In genomic region chr18:32724071-32724696, GRCh38 we compare ENCODE assay signal across 2 cellular contexts.
TF ChIP-seq lines count a peak whose summit lies in the region.

No MANE protein-coding gene starts in this region.

TF ChIP-seq in HepG2, 621 proteins besides CTCF, POLR2A, EP300 and RAD21 (continued from another document):
- TF ChIP-seq, protein P1, sequence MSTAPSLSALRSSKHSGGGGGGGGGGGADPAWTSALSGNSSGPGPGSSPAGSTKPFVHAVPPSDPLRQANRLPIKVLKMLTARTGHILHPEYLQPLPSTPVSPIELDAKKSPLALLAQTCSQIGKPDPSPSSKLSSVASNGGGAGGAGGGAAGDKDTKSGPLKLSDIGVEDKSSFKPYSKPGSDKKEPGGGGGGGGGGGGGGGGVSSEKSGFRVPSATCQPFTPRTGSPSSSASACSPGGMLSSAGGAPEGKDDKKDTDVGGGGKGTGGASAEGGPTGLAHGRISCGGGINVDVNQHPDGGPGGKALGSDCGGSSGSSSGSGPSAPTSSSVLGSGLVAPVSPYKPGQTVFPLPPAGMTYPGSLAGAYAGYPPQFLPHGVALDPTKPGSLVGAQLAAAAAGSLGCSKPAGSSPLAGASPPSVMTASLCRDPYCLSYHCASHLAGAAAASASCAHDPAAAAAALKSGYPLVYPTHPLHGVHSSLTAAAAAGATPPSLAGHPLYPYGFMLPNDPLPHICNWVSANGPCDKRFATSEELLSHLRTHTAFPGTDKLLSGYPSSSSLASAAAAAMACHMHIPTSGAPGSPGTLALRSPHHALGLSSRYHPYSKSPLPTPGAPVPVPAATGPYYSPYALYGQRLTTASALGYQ (CRISPR knock-in tag; IDR thresholded peaks at IDR 0.05): no peak
- TF ChIP-seq PRPF4 (IDR thresholded peaks at IDR 0.05; ENCODE audit: low read depth, low read length, poor library complexity, severe bottlenecking): no peak
- no peak for TF ChIP-seq ZNF598 (CRISPR knock-in tag; IDR thresholded peaks at IDR 0.05; ENCODE audit: borderline replicate concordance)
- no peak for TF ChIP-seq PAXIP1 (CRISPR knock-in tag; conservative IDR thresholded peaks at IDR 0.05)
- TF ChIP-seq, protein P2, sequence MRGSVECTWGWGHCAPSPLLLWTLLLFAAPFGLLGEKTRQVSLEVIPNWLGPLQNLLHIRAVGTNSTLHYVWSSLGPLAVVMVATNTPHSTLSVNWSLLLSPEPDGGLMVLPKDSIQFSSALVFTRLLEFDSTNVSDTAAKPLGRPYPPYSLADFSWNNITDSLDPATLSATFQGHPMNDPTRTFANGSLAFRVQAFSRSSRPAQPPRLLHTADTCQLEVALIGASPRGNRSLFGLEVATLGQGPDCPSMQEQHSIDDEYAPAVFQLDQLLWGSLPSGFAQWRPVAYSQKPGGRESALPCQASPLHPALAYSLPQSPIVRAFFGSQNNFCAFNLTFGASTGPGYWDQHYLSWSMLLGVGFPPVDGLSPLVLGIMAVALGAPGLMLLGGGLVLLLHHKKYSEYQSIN (CRISPR knock-in tag; IDR thresholded peaks at IDR 0.05; ENCODE audit: borderline replicate concordance): no peak
- TF ChIP-seq, protein P3, sequence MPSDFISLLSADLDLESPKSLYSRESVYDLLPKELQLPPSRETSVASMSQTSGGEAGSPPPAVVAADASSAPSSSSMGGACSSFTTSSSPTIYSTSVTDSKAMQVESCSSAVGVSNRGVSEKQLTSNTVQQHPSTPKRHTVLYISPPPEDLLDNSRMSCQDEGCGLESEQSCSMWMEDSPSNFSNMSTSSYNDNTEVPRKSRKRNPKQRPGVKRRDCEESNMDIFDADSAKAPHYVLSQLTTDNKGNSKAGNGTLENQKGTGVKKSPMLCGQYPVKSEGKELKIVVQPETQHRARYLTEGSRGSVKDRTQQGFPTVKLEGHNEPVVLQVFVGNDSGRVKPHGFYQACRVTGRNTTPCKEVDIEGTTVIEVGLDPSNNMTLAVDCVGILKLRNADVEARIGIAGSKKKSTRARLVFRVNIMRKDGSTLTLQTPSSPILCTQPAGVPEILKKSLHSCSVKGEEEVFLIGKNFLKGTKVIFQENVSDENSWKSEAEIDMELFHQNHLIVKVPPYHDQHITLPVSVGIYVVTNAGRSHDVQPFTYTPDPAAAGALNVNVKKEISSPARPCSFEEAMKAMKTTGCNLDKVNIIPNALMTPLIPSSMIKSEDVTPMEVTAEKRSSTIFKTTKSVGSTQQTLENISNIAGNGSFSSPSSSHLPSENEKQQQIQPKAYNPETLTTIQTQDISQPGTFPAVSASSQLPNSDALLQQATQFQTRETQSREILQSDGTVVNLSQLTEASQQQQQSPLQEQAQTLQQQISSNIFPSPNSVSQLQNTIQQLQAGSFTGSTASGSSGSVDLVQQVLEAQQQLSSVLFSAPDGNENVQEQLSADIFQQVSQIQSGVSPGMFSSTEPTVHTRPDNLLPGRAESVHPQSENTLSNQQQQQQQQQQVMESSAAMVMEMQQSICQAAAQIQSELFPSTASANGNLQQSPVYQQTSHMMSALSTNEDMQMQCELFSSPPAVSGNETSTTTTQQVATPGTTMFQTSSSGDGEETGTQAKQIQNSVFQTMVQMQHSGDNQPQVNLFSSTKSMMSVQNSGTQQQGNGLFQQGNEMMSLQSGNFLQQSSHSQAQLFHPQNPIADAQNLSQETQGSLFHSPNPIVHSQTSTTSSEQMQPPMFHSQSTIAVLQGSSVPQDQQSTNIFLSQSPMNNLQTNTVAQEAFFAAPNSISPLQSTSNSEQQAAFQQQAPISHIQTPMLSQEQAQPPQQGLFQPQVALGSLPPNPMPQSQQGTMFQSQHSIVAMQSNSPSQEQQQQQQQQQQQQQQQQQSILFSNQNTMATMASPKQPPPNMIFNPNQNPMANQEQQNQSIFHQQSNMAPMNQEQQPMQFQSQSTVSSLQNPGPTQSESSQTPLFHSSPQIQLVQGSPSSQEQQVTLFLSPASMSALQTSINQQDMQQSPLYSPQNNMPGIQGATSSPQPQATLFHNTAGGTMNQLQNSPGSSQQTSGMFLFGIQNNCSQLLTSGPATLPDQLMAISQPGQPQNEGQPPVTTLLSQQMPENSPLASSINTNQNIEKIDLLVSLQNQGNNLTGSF (CRISPR knock-in tag; IDR thresholded peaks at IDR 0.05): no peak
- no peak for TF ChIP-seq MEIS1 (CRISPR knock-in tag; IDR thresholded peaks at IDR 0.05; ENCODE audit: borderline replicate concordance)
- no peak for TF ChIP-seq ZNF710 (CRISPR knock-in tag; IDR thresholded peaks at IDR 0.05; ENCODE audit: borderline replicate concordance)

TF ChIP-seq in SK-N-SH treated with all-trans-retinoic acid at 6 μM for 48 hours, 23 proteins besides CTCF, POLR2A, EP300 and RAD21 (continued from another document):
- no peak for TF ChIP-seq PATZ1 (CRISPR knock-in tag; IDR thresholded peaks at IDR 0.05; ENCODE audit: borderline replicate concordance)
- TF ChIP-seq, protein P4, sequence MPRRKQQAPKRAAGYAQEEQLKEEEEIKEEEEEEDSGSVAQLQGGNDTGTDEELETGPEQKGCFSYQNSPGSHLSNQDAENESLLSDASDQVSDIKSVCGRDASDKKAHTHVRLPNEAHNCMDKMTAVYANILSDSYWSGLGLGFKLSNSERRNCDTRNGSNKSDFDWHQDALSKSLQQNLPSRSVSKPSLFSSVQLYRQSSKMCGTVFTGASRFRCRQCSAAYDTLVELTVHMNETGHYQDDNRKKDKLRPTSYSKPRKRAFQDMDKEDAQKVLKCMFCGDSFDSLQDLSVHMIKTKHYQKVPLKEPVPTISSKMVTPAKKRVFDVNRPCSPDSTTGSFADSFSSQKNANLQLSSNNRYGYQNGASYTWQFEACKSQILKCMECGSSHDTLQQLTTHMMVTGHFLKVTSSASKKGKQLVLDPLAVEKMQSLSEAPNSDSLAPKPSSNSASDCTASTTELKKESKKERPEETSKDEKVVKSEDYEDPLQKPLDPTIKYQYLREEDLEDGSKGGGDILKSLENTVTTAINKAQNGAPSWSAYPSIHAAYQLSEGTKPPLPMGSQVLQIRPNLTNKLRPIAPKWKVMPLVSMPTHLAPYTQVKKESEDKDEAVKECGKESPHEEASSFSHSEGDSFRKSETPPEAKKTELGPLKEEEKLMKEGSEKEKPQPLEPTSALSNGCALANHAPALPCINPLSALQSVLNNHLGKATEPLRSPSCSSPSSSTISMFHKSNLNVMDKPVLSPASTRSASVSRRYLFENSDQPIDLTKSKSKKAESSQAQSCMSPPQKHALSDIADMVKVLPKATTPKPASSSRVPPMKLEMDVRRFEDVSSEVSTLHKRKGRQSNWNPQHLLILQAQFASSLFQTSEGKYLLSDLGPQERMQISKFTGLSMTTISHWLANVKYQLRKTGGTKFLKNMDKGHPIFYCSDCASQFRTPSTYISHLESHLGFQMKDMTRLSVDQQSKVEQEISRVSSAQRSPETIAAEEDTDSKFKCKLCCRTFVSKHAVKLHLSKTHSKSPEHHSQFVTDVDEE (CRISPR knock-in tag; IDR thresholded peaks at IDR 0.05): no peak
- no peak for TF ChIP-seq CREB5 (CRISPR knock-in tag; IDR thresholded peaks at IDR 0.05; ENCODE audit: low read depth)
- TF ChIP-seq TOX (CRISPR knock-in tag; IDR thresholded peaks at IDR 0.05; ENCODE audit: borderline replicate concordance): no peak
- TF ChIP-seq TCF4 (CRISPR knock-in tag; IDR thresholded peaks at IDR 0.05; ENCODE audit: borderline replicate concordance): no peak
